In the genomic region with DNA sequence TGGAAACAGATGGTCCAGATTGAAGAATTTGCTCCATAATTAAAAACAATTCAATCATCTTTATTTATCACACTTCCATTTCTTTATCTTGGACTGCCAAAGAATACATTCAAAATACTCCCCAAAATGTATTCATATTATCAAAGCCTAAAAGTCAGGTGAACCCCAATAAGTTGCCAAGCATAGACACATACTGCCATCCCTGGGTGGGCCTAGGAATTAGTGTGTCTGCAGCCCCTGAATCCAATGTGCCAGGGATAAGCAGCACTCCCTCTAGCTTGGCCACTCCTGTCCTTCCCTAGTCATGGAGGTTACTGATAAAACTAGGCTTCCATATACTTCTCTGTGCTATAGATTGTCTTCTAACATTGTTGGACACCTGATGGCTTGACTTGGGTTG, we compare ENCODE assay signal across 1 cellular context.
TF ChIP-seq lines count a peak whose summit lies in the region.

No MANE protein-coding gene starts in this region.

TF ChIP-seq in GM23338, 12 proteins besides CTCF, POLR2A, EP300 and RAD21 (continued from another document):
- TF ChIP-seq CREB1 (CRISPR knock-in tag; IDR thresholded peaks at IDR 0.05; ENCODE audit: low read depth) (no peak), POLR2AphosphoS5 (IDR thresholded peaks at IDR 0.05; ENCODE audit: low read depth) (no peak), ZNF114 (CRISPR knock-in tag; IDR thresholded peaks at IDR 0.05) (no peak), EZH2phosphoT487 (IDR thresholded peaks at IDR 0.05; ENCODE audit: unreplicated experiment) (no peak)
- TF ChIP-seq, protein P1, sequence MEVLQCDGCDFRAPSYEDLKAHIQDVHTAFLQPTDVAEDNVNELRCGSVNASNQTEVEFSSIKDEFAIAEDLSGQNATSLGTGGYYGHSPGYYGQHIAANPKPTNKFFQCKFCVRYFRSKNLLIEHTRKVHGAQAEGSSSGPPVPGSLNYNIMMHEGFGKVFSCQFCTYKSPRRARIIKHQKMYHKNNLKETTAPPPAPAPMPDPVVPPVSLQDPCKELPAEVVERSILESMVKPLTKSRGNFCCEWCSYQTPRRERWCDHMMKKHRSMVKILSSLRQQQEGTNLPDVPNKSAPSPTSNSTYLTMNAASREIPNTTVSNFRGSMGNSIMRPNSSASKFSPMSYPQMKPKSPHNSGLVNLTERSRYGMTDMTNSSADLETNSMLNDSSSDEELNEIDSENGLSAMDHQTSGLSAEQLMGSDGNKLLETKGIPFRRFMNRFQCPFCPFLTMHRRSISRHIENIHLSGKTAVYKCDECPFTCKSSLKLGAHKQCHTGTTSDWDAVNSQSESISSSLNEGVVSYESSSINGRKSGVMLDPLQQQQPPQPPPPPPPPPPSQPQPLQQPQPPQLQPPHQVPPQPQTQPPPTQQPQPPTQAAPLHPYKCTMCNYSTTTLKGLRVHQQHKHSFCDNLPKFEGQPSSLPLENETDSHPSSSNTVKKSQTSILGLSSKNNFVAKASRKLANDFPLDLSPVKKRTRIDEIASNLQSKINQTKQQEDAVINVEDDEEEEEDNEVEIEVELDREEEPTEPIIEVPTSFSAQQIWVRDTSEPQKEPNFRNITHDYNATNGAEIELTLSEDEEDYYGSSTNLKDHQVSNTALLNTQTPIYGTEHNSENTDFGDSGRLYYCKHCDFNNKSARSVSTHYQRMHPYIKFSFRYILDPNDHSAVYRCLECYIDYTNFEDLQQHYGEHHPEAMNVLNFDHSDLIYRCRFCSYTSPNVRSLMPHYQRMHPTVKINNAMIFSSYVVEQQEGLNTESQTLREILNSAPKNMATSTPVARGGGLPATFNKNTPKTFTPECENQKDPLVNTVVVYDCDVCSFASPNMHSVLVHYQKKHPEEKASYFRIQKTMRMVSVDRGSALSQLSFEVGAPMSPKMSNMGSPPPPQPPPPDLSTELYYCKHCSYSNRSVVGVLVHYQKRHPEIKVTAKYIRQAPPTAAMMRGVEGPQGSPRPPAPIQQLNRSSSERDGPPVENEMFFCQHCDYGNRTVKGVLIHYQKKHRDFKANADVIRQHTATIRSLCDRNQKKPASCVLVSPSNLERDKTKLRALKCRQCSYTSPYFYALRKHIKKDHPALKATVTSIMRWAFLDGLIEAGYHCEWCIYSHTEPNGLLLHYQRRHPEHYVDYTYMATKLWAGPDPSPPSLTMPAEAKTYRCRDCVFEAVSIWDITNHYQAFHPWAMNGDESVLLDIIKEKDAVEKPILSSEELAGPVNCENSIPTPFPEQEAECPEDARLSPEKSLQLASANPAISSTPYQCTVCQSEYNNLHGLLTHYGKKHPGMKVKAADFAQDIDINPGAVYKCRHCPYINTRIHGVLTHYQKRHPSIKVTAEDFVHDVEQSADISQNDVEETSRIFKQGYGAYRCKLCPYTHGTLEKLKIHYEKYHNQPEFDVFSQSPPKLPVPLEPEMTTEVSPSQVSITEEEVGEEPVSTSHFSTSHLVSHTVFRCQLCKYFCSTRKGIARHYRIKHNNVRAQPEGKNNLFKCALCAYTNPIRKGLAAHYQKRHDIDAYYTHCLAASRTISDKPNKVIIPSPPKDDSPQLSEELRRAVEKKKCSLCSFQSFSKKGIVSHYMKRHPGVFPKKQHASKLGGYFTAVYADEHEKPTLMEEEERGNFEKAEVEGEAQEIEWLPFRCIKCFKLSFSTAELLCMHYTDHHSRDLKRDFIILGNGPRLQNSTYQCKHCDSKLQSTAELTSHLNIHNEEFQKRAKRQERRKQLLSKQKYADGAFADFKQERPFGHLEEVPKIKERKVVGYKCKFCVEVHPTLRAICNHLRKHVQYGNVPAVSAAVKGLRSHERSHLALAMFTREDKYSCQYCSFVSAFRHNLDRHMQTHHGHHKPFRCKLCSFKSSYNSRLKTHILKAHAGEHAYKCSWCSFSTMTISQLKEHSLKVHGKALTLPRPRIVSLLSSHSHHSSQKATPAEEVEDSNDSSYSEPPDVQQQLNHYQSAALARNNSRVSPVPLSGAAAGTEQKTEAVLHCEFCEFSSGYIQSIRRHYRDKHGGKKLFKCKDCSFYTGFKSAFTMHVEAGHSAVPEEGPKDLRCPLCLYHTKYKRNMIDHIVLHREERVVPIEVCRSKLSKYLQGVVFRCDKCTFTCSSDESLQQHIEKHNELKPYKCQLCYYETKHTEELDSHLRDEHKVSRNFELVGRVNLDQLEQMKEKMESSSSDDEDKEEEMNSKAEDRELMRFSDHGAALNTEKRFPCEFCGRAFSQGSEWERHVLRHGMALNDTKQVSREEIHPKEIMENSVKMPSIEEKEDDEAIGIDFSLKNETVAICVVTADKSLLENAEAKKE (CRISPR knock-in tag; IDR thresholded peaks at IDR 0.05) = no peak
